ENCODE assay signal across 9 cellular contexts in genomic region chrX:43317378-43317777, GRCh38.
"Had no signal": no experiment of that assay in that cellular context is flagged by ENCODE, and none has a peak within 500 bp of the region (broad histone marks: within the 10 kb centered on the region; RNA-seq: fewer than 3 reads in every experiment).

No MANE protein-coding gene starts in this region.

- H3K4me2 ChIP-seq: GM23338 had no signal

- H3K4me1 ChIP-seq: HAP-1 had no signal

- FAIRE-seq: HTR-8/SVneo, K562 had no signal

- H2AFZ ChIP-seq: GM23338 had no signal

- H3K9me3 ChIP-seq: HAP-1 had no signal

- ATAC-seq: GM23338, HCT116, K562 had no signal

- H3K4me3 ChIP-seq: GM23338, HAP-1, K562 had no signal

- H3K4me3 Mint-ChIP-seq: GM23338, HFFc6 had no signal

- H3K27ac Mint-ChIP-seq: GM23338, HFFc6 had no signal

- H3K4me1 Mint-ChIP-seq: GM23338 had no signal

- H3K36me3 ChIP-seq: HAP-1 had no signal

- DNase-seq: H7, HFFc6, IMR-90, KG1 had no signal
